Comparison of ENCODE assay signal across 19 cellular contexts in the genomic region with DNA sequence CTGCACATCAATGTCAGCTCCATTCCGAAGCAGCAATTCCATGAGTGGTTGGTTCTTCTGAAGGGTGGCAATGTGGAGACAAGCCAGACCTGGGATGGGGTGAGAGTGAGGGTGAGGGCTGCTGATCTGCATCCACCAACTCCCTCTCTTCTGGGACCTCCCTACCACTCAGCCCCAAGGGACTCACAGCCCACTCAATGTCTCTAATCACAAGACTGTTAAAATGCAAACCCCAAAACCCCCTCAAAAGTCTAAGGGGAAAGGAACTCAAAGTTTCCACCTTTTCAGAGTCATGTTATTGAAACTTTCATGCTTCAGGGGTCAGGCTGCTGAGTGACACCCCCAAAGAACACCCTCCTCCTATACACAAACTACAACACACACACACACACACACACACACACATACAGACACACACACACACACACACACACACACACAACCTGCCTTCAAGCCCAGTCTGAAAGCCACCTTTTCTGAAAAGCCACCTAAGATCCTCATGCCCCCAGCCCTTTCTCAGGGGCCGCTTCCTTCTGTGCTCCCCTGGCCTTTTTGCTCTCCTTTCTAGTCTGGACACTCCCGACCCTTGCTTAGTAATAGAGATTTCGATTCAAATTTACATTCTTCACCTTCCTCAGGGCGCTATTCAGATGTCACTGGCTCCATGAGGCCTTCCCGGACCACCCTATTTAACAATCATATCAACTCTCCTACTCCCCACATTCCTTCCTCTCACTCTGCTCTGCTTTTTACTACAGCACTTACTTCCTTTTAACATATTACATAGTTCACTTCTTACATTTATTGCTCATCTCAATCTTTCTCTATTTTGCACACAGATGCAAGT. TPM values are rescaled to one million over a fixed set of nuclear protein-coding genes. Genes with fewer than 3 reads are reported as not detected.
DNase-seq lines count a peak whose midpoint lies in the region; ATAC-seq, FAIRE-seq and TF ChIP-seq lines count a peak whose summit lies in the region.
"Had no signal": no experiment of that assay in that cellular context is flagged by ENCODE, and none has a peak within 500 bp of the region (broad histone marks: within the 10 kb centered on the region; RNA-seq: fewer than 3 reads in every experiment).

No MANE protein-coding gene starts in this region.

- DNase-seq in activated CD4-positive, alpha-beta T cell treated with anti-CD3 and anti-CD28 coated beads for 36 hours = no peak
- no peak for DNase-seq in activated CD4-positive, alpha-beta T cell treated with anti-CD3 and anti-CD28 coated beads, Interleukin-2, amount 50 U/mL, for 4 hours
- no peak for DNase-seq in GM12891 (ENCODE audit: insufficient read length, low spot score)
- no peak for DNase-seq in T-helper 17 cell
- DNase-seq in natural killer cell = no peak
- no peak for DNase-seq in SIG-M5 (lab: John Stamatoyannopoulos, UW)
- DNase-seq in body of pancreas = no peak
- DNase-seq: activated CD4-positive, alpha-beta T cell treated with anti-CD3 and anti-CD28 coated beads for 4 hours; activated effector memory CD4-positive, alpha-beta T cell treated with anti-CD3 and anti-CD28 coated beads, Interleukin-2, amount 50 U/mL, for 16 hours; CD8-positive, alpha-beta T cell; effector memory CD4-positive, alpha-beta T cell; left colon; NCI-H2081; NCI-H524 treated with DMSO at 0.1 percent for 48 hours; RPMI8226 had no signal

- H3K27me3 ChIP-seq in body of pancreas = no peaks in the 10 kb centered on the region
- H3K27me3 ChIP-seq: cardiac muscle cell had no signal

- H3K27me3 Mint-ChIP-seq in activated CD4-positive, alpha-beta T cell treated with anti-CD3 and anti-CD28 coated beads for 36 hours = no peaks in the 10 kb centered on the region
- H3K27me3 Mint-ChIP-seq in T-helper 17 cell = no peaks in the 10 kb centered on the region
- no peaks in the 10 kb centered on the region for H3K27me3 Mint-ChIP-seq in natural killer cell (ENCODE audit: low read depth in 2 of 2)

- ATAC-seq in activated CD4-positive, alpha-beta T cell treated with anti-CD3 and anti-CD28 coated beads for 36 hours = no peak
- ATAC-seq in T-helper 17 cell (no peak), natural killer cell (no peak), GM21723 (IDR thresholded peaks at IDR 0.05; ENCODE audit: unreplicated experiment) (no peak), body of pancreas (no peak)
- ATAC-seq: CD8-positive, alpha-beta T cell; left colon had no signal

- H3K36me3 ChIP-seq in body of pancreas (replicated peaks in 1 of 2; ENCODE audit: insufficient read depth in 1 of 2, low read depth in 2 of 2) = no peaks in the 10 kb centered on the region

- H3K9me3 Mint-ChIP-seq in activated CD4-positive, alpha-beta T cell treated with anti-CD3 and anti-CD28 coated beads for 36 hours (ENCODE audit: low read depth) = no peaks in the 10 kb centered on the region
- H3K9me3 Mint-ChIP-seq in natural killer cell = no peaks in the 10 kb centered on the region
- H3K9me3 Mint-ChIP-seq: CD8-positive, alpha-beta T cell had no signal

- CTCF ChIA-PET in activated CD4-positive, alpha-beta T cell treated with anti-CD3 and anti-CD28 coated beads for 36 hours (lab: Charles Lee) = interaction anchor here (1.7 kb wide), 1 partner anchor 38 kb away, joined by 5 read pairs; the partner anchor contains the start of gene SLC29A1

- TF ChIP-seq POLR2A in GM12891 (IDR thresholded peaks at IDR 0.05; ENCODE audit: low read depth, low read length) (peak; percentile 81), body of pancreas (IDR thresholded peaks at IDR 0.05) (no peak)

- no peak overlapping the region for H3K27ac ChIP-seq in body of pancreas
- H3K27ac ChIP-seq: cardiac muscle cell had no signal

- POLR2A ChIA-PET in activated CD4-positive, alpha-beta T cell treated with anti-CD3 and anti-CD28 coated beads for 36 hours (lab: Charles Lee) = no interaction called here

- no peaks in the 10 kb centered on the region for H3K9me3 ChIP-seq in T-helper 17 cell (ENCODE audit: control insufficient read depth, low read length, poor library complexity, severe bottlenecking)
- H3K9me3 ChIP-seq in body of pancreas = no peaks in the 10 kb centered on the region

- peaks cover 37% of the 10 kb centered on the region for H3K36me3 Mint-ChIP-seq in activated CD4-positive, alpha-beta T cell treated with anti-CD3 and anti-CD28 coated beads for 36 hours (ENCODE audit: low read depth)
- peaks cover 10% of the 10 kb centered on the region for H3K36me3 Mint-ChIP-seq in T-helper 17 cell (ENCODE audit: low read depth)
- H3K36me3 Mint-ChIP-seq in natural killer cell = no peaks in the 10 kb centered on the region

- H3K27ac Mint-ChIP-seq in activated CD4-positive, alpha-beta T cell treated with anti-CD3 and anti-CD28 coated beads for 36 hours = peak overlapping the region; percentile 5
- H3K27ac Mint-ChIP-seq in T-helper 17 cell (peak overlapping the region; percentile 98), natural killer cell (peak overlapping the region; percentile 0 to 6)
- H3K27ac Mint-ChIP-seq: CD8-positive, alpha-beta T cell had no signal

- 84 to 90% methylated on average over 6 of the region's 6 CpGs for WGBS in body of pancreas, 2 donors

- H3K4me3 ChIP-seq in body of pancreas = no peak overlapping the region
- H3K4me3 ChIP-seq: cardiac muscle cell, skin epidermis had no signal

- peaks cover 48% of the 10 kb centered on the region for H3K4me1 Mint-ChIP-seq in activated CD4-positive, alpha-beta T cell treated with anti-CD3 and anti-CD28 coated beads for 36 hours
- H3K4me1 Mint-ChIP-seq in T-helper 17 cell (peaks cover 56% of the 10 kb centered on the region), natural killer cell (peaks cover 45 to 67% of the 10 kb centered on the region in 2 donors)

- H3K4me3 Mint-ChIP-seq in activated CD4-positive, alpha-beta T cell treated with anti-CD3 and anti-CD28 coated beads for 36 hours = no peak overlapping the region
- H3K4me3 Mint-ChIP-seq in T-helper 17 cell (peak overlapping the region; percentile 71), natural killer cell (no peak overlapping the region)
- H3K4me3 Mint-ChIP-seq: CD8-positive, alpha-beta T cell had no signal

- peak; percentile 74 for FAIRE-seq in GM12891 (lab: Jason Lieb, UNC)
- FAIRE-seq: H54 had no signal

- intact Hi-C loops in activated CD4-positive, alpha-beta T cell treated with anti-CD3 and anti-CD28 coated beads for 36 hours (cut with DNase I, micrococcal nuclease) = no loop called here
- intact Hi-C loops in natural killer cell (cut with micrococcal nuclease) = no loop called here
- intact Hi-C loops in body of pancreas (cut with DNase I) = no loop called here

- TF ChIP-seq CTCF in natural killer cell (IDR thresholded peaks at IDR 0.05) (no peak), body of pancreas (IDR thresholded peaks at IDR 0.05) (no peak)

- peaks cover 55% of the 10 kb centered on the region for H3K4me1 ChIP-seq in body of pancreas

TF ChIP-seq in GM12891, 5 proteins besides CTCF, POLR2A, EP300 and RAD21:
- TF ChIP-seq TAF1 (IDR thresholded peaks at IDR 0.05; ENCODE audit: low read depth, low read length) (no peak), SPI1 (IDR thresholded peaks at IDR 0.05; ENCODE audit: low read depth, low read length) (no peak), POU2F2 (IDR thresholded peaks at IDR 0.05; ENCODE audit: low read depth, low read length) (peak; percentile 18; the same call in 1 of the 2 replicates), PAX5 (IDR thresholded peaks at IDR 0.05; ENCODE audit: insufficient read depth, low read length, severe bottlenecking) (no peak), POLR2AphosphoS5 (IDR thresholded peaks at IDR 0.05; ENCODE audit: low read depth, low read length) (peak; percentile 65; the same call in 1 of the 2 replicates)

RNA-seq across cellular contexts. Expression of gene SLC35B2, which starts 3.3 kb away (rescaled TPM):
- 10 to 100 TPM; 14.1 TPM for total RNA-seq in activated CD4-positive, alpha-beta T cell treated with anti-CD3 and anti-CD28 coated beads for 36 hours
- polyA plus RNA-seq in GM12891 (2012; ENCODE audit: low read depth, missing spikeins) = 30.1 TPM
- total RNA-seq in T-helper 17 cell (10 to 100 TPM; 14.7 to 15.2 TPM), natural killer cell (10 to 100 TPM; 20.9 to 27.7 (median 26.8) TPM), body of pancreas (10 to 100 TPM; 31.1 to 33.9 TPM)

RNA-seq across cellular contexts. Expression of gene NFKBIE, which starts 4.7 kb away (rescaled TPM):
- total RNA-seq in activated CD4-positive, alpha-beta T cell treated with anti-CD3 and anti-CD28 coated beads for 36 hours = 10 to 100 TPM; 17.2 to 19.9 TPM
- 47.8 TPM for polyA plus RNA-seq in GM12891 (2012; ENCODE audit: low read depth, missing spikeins)
- total RNA-seq in T-helper 17 cell = 10 to 100 TPM; 59.2 to 62.8 TPM
- 10 to 100 TPM; 44.9 to 61.5 (median 56.4) TPM for total RNA-seq in natural killer cell
- total RNA-seq in body of pancreas = 10 to 100 TPM; 18.9 to 68.6 TPM

RNA-seq across cellular contexts. Expression of gene TMEM151B, which starts 9.6 kb away (rescaled TPM):
- total RNA-seq in activated CD4-positive, alpha-beta T cell treated with anti-CD3 and anti-CD28 coated beads for 36 hours = under 1 TPM in 1 of 2 experiments, not detected in 1; 0.09 TPM
- polyA plus RNA-seq in GM12891 (2012; ENCODE audit: low read depth, missing spikeins) = 0.26 TPM
- total RNA-seq in T-helper 17 cell = not detected
- total RNA-seq in natural killer cell = not detected
- under 1 TPM; under 0.01 to 0.66 TPM for total RNA-seq in body of pancreas
- total RNA-seq: CD8-positive, alpha-beta T cell had no signal

RNA-seq across cellular contexts. Expression of gene HSP90AB1, which starts 13.8 kb away (rescaled TPM):
- total RNA-seq in activated CD4-positive, alpha-beta T cell treated with anti-CD3 and anti-CD28 coated beads for 36 hours = 1,000 to 10,000 TPM; 2,120 to 2,263 TPM
- 869 TPM for polyA plus RNA-seq in GM12891 (2012; ENCODE audit: low read depth, missing spikeins)
- total RNA-seq in T-helper 17 cell (100 to 1,000 TPM; 454 to 478 TPM), natural killer cell (100 to 1,000 TPM; 256 to 372 (median 308) TPM), body of pancreas (100 to 1,000 TPM; 269 to 441 TPM)

RNA-seq across cellular contexts. Expression of gene SLC29A1, which starts 37.3 kb away (rescaled TPM):
- 10 to 100 TPM; 59.8 to 98.3 TPM for total RNA-seq in activated CD4-positive, alpha-beta T cell treated with anti-CD3 and anti-CD28 coated beads for 36 hours
- 37.6 TPM for polyA plus RNA-seq in GM12891 (2012; ENCODE audit: low read depth, missing spikeins)
- 1 to 10 TPM; 1.4 to 3.4 TPM for total RNA-seq in T-helper 17 cell
- 1 to 10 TPM; 2.2 to 5.5 (median 5.2) TPM for total RNA-seq in natural killer cell
- total RNA-seq in body of pancreas = 10 to 100 TPM; 44.8 to 90.3 TPM

Comparison
In these comparisons a context has a peak if more than half of its experiments do, and no peak if none do; other contexts are left out.
1. H3K27ac Mint-ChIP-seq: peak in every context shown above with its lines; median percentile 98 in T-helper 17 cell; 5 in activated CD4-positive, alpha-beta T cell treated with anti-CD3 and anti-CD28 coated beads for 36 hours; 3 in natural killer cell.